ENCODE assay signal across 1 cellular context in the genomic region with DNA sequence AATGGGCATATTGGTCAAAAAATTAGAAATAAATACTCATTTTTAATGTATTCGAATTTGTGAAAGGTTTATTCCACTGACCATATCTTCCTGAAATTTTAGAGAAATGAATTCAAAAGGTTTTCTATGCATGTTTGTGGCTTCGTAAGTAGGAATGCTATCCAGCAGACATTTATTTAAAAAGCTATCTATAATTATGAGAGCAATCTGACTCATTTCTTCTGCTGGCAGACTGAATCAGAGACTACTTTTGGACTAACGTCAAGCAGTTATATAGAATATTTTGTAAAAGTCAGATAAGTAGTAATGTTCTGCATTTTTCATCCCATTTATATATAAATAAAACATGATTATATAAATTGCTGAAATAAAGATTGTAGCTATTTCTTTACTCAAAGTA.
TF ChIP-seq lines count a peak whose summit lies in the region.

No MANE protein-coding gene starts in this region.

TF ChIP-seq in WTC11, 78 proteins besides CTCF, POLR2A, EP300 and RAD21 (continued from another document):
- TF ChIP-seq, protein P1, sequence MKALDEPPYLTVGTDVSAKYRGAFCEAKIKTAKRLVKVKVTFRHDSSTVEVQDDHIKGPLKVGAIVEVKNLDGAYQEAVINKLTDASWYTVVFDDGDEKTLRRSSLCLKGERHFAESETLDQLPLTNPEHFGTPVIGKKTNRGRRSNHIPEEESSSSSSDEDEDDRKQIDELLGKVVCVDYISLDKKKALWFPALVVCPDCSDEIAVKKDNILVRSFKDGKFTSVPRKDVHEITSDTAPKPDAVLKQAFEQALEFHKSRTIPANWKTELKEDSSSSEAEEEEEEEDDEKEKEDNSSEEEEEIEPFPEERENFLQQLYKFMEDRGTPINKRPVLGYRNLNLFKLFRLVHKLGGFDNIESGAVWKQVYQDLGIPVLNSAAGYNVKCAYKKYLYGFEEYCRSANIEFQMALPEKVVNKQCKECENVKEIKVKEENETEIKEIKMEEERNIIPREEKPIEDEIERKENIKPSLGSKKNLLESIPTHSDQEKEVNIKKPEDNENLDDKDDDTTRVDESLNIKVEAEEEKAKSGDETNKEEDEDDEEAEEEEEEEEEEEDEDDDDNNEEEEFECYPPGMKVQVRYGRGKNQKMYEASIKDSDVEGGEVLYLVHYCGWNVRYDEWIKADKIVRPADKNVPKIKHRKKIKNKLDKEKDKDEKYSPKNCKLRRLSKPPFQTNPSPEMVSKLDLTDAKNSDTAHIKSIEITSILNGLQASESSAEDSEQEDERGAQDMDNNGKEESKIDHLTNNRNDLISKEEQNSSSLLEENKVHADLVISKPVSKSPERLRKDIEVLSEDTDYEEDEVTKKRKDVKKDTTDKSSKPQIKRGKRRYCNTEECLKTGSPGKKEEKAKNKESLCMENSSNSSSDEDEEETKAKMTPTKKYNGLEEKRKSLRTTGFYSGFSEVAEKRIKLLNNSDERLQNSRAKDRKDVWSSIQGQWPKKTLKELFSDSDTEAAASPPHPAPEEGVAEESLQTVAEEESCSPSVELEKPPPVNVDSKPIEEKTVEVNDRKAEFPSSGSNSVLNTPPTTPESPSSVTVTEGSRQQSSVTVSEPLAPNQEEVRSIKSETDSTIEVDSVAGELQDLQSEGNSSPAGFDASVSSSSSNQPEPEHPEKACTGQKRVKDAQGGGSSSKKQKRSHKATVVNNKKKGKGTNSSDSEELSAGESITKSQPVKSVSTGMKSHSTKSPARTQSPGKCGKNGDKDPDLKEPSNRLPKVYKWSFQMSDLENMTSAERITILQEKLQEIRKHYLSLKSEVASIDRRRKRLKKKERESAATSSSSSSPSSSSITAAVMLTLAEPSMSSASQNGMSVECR (CRISPR knock-in tag; IDR thresholded peaks at IDR 0.05; ENCODE audit: borderline replicate concordance), result no peak
- TF ChIP-seq ATF3 (CRISPR knock-in tag; conservative IDR thresholded peaks at IDR 0.05) (no peak), ZNF671 (CRISPR knock-in tag; IDR thresholded peaks at IDR 0.05) (no peak), ZNF425 (CRISPR knock-in tag; conservative IDR thresholded peaks at IDR 0.05) (no peak), NFYB (CRISPR knock-in tag; conservative IDR thresholded peaks at IDR 0.05; ENCODE audit: low read depth) (no peak)
